23 cellular contexts compared by ENCODE assay signal in genomic region chrX:132034648-132035047, GRCh38. TPM values are rescaled to one million over a fixed set of nuclear protein-coding genes. Genes with fewer than 3 reads are reported as not detected.
DNase-seq lines count a peak whose midpoint lies in the region; ATAC-seq and TF ChIP-seq lines count a peak whose summit lies in the region.
"Had no signal": no experiment of that assay in that cellular context is flagged by ENCODE, and none has a peak within 500 bp of the region (broad histone marks: within the 10 kb centered on the region; RNA-seq: fewer than 3 reads in every experiment).

No MANE protein-coding gene starts in this region.

- no CpG with 5 or more reads among the region's 3 CpGs for WGBS in H9 (ENCODE audit: extremely low coverage, insufficient read length, low lambda C conversion rate)
- 76 to 83% (median 80%) methylated on average over 2 to 3 of the region's 3 CpGs for WGBS in spleen, 5 donors

- no peak overlapping the region for H3K14ac ChIP-seq in H9 (ENCODE audit: insufficient read depth, low read length)

- H4K20me1 ChIP-seq in H9 (ENCODE audit: control insufficient read depth, insufficient read depth, insufficient read length): no peaks in the 10 kb centered on the region

- H3K27me3 Mint-ChIP-seq in activated T-cell treated with anti-CD3 and anti-CD28 coated beads, Interleukin-2, amount 50 U/mL, for 72 hours (ENCODE audit: low read depth): peaks cover 24% of the 10 kb centered on the region
- H3K27me3 Mint-ChIP-seq in activated T-cell treated with anti-CD3 and anti-CD28 coated beads, Interleukin-2, amount 50 U/mL, for 24 hours: peaks cover 24% of the 10 kb centered on the region
- no peaks in the 10 kb centered on the region for H3K27me3 Mint-ChIP-seq in H9 (ENCODE audit: low read depth)
- no peaks in the 10 kb centered on the region for H3K27me3 Mint-ChIP-seq in T-helper 17 cell
- H3K27me3 Mint-ChIP-seq in stimulated activated memory B cell treated with anti-CD40 and anti-IgM and Interleukin-4, amounts not matched to agents 10 μg/mL and 1 μg/mL and 100 μg/mL, for 72 hours: no peaks in the 10 kb centered on the region

- no peak overlapping the region for H3T11ph ChIP-seq in H9 (ENCODE audit: low read length)

- no peak overlapping the region for H2BK20ac ChIP-seq in H9 (ENCODE audit: low read depth, low read length, poor library complexity, severe bottlenecking)

- H3K9me3 Mint-ChIP-seq in activated T-cell treated with anti-CD3 and anti-CD28 coated beads, Interleukin-2, amount 50 U/mL, for 72 hours: no peaks in the 10 kb centered on the region
- H3K9me3 Mint-ChIP-seq in activated T-cell treated with anti-CD3 and anti-CD28 coated beads, Interleukin-2, amount 50 U/mL, for 24 hours: no peaks in the 10 kb centered on the region
- H3K9me3 Mint-ChIP-seq in H9: no peaks in the 10 kb centered on the region
- no peaks in the 10 kb centered on the region for H3K9me3 Mint-ChIP-seq in stimulated activated memory B cell treated with anti-CD40 and anti-IgM and Interleukin-4, amounts not matched to agents 10 μg/mL and 1 μg/mL and 100 μg/mL, for 72 hours
- H3K9me3 Mint-ChIP-seq: activated T-helper 2 cell treated with anti-CD3 and anti-CD28 coated beads, Interferon-gamma antibody, Interleukin-2, Interleukin-4, amounts not matched to agents 10 μg/mL and 5 μg/mL and 100 μg/mL, durations not matched to agents 14 hours and 24 hours and 36 hours; T-cell had no signal

- no peak overlapping the region for H3K18ac ChIP-seq in H9 (ENCODE audit: insufficient read length, low read depth, low read length)

- H3K36me3 ChIP-seq in WERI-Rb-1: no peaks in the 10 kb centered on the region
- H3K36me3 ChIP-seq in spleen: no peaks in the 10 kb centered on the region
- H3K36me3 ChIP-seq: cardiac muscle cell, gastrocnemius medialis, neutrophil, thoracic aorta had no signal

- no peak for ATAC-seq in activated T-cell treated with anti-CD3 and anti-CD28 coated beads, Interleukin-2, amount 50 U/mL, for 72 hours (replicated peaks in 1 of 2)
- no peak for ATAC-seq in T-helper 17 cell
- ATAC-seq in stimulated activated memory B cell treated with anti-CD40 and anti-IgM and Interleukin-4, amounts not matched to agents 10 μg/mL and 1 μg/mL and 100 μg/mL, for 72 hours: no peak
- ATAC-seq in GM18520 (IDR thresholded peaks at IDR 0.05; ENCODE audit: unreplicated experiment): no peak
- ATAC-seq: gastrocnemius medialis, left colon, T-cell had no signal

- no peak overlapping the region for H4K91ac ChIP-seq in H9 (ENCODE audit: insufficient read length, low read depth, low read length)

- H3K4me3 Mint-ChIP-seq in activated T-cell treated with anti-CD3 and anti-CD28 coated beads, Interleukin-2, amount 50 U/mL, for 72 hours: peak overlapping the region; percentile 10 to 42
- no peak overlapping the region for H3K4me3 Mint-ChIP-seq in activated T-cell treated with anti-CD3 and anti-CD28 coated beads, Interleukin-2, amount 50 U/mL, for 24 hours
- H3K4me3 Mint-ChIP-seq in H9 (no peak overlapping the region), T-helper 17 cell (no peak overlapping the region)
- peak overlapping the region; percentile 50 for H3K4me3 Mint-ChIP-seq in stimulated activated memory B cell treated with anti-CD40 and anti-IgM and Interleukin-4, amounts not matched to agents 10 μg/mL and 1 μg/mL and 100 μg/mL, for 72 hours
- H3K4me3 Mint-ChIP-seq: T-cell had no signal

- H3K23me2 ChIP-seq in H9 (ENCODE audit: insufficient read length, low read depth, low read length, poor library complexity, severe bottlenecking): no peaks in the 10 kb centered on the region

- no peak overlapping the region for H3K27ac Mint-ChIP-seq in activated T-cell treated with anti-CD3 and anti-CD28 coated beads, Interleukin-2, amount 50 U/mL, for 72 hours
- no peak overlapping the region for H3K27ac Mint-ChIP-seq in activated T-cell treated with anti-CD3 and anti-CD28 coated beads, Interleukin-2, amount 50 U/mL, for 24 hours
- peak overlapping the region in 2 of 3 experiments; percentile 2 to 24; a peak in 2 of 7 replicates for H3K27ac Mint-ChIP-seq in H9
- H3K27ac Mint-ChIP-seq in T-helper 17 cell: peak overlapping the region; percentile 29
- H3K27ac Mint-ChIP-seq in stimulated activated memory B cell treated with anti-CD40 and anti-IgM and Interleukin-4, amounts not matched to agents 10 μg/mL and 1 μg/mL and 100 μg/mL, for 72 hours: peak overlapping the region; percentile 11
- H3K27ac Mint-ChIP-seq: activated T-helper 2 cell treated with anti-CD3 and anti-CD28 coated beads, Interferon-gamma antibody, Interleukin-2, Interleukin-4, amounts not matched to agents 10 μg/mL and 5 μg/mL and 100 μg/mL, durations not matched to agents 14 hours and 24 hours and 36 hours; T-cell had no signal

- H3K79me1 ChIP-seq in H9 (ENCODE audit: insufficient read depth, low read depth, low read length, poor library complexity, severe bottlenecking): peaks cover 3% of the 10 kb centered on the region

- H3K4me1 ChIP-seq in H9 (ENCODE audit: insufficient read depth, low read length): peaks cover 3% of the 10 kb centered on the region; the same call in 1 of the 2 replicates
- peaks cover 0 to 53% (median 0%) of the 10 kb centered on the region in 6 donors for H3K4me1 ChIP-seq in spleen
- H3K4me1 ChIP-seq: gastrocnemius medialis had no signal

- H3K27ac ChIP-seq in H9 (ENCODE audit: insufficient read length, low read depth, low read length) (no peak overlapping the region), WERI-Rb-1 (no peak overlapping the region), spleen (no peak overlapping the region)
- H3K27ac ChIP-seq: BLaER1 treated with 17β-estradiol and CSF1 and Interleukin-3, amounts not matched to agents 10 nM and 100 nM; cardiac muscle cell; dorsolateral prefrontal cortex; gastrocnemius medialis; GM23248; neutrophil; thoracic aorta had no signal

- H2AFZ ChIP-seq in H9 (ENCODE audit: low read length): no peak overlapping the region
- H2AFZ ChIP-seq: GM23248 had no signal

- H3K36me3 Mint-ChIP-seq in activated T-cell treated with anti-CD3 and anti-CD28 coated beads, Interleukin-2, amount 50 U/mL, for 72 hours (ENCODE audit: insufficient read depth in 2 of 2): peaks cover 0 to 2% of the 10 kb centered on the region in 2 donors
- H3K36me3 Mint-ChIP-seq in activated T-cell treated with anti-CD3 and anti-CD28 coated beads, Interleukin-2, amount 50 U/mL, for 24 hours (ENCODE audit: low read depth): peaks cover 17% of the 10 kb centered on the region
- H3K36me3 Mint-ChIP-seq in H9 (ENCODE audit: insufficient read depth in 1 of 3, low read depth in 3 of 3) (peaks cover 0 to 4% (median 0%) of the 10 kb centered on the region in 3 experiments; a peak in 3 of 7 replicates), T-helper 17 cell (ENCODE audit: low read depth) (no peaks in the 10 kb centered on the region)
- peaks cover 12% of the 10 kb centered on the region for H3K36me3 Mint-ChIP-seq in stimulated activated memory B cell treated with anti-CD40 and anti-IgM and Interleukin-4, amounts not matched to agents 10 μg/mL and 1 μg/mL and 100 μg/mL, for 72 hours

- no peak overlapping the region for H2BK12ac ChIP-seq in H9 (ENCODE audit: insufficient read length, low read depth, low read length)

- H3K4me3 ChIP-seq in WERI-Rb-1 (ENCODE audit: low read depth, low read length) (no peak overlapping the region), spleen (no peak overlapping the region)
- H3K4me3 ChIP-seq: BLaER1 treated with 17β-estradiol and CSF1 and Interleukin-3, amounts not matched to agents 10 nM and 100 nM; cardiac muscle cell; dorsolateral prefrontal cortex; gastrocnemius medialis; GM23248; thoracic aorta had no signal

- H3K4me2 ChIP-seq in H9 (ENCODE audit: insufficient read depth, insufficient read length, low read length): no peak overlapping the region

- no peak overlapping the region for H3K56ac ChIP-seq in H9 (ENCODE audit: insufficient read length, low read depth, low read length)

- H3K79me2 ChIP-seq in H9 (ENCODE audit: insufficient read depth, low read length): peaks cover 29% of the 10 kb centered on the region

- intact Hi-C loops in spleen (cut with DNase I; ENCODE audit: low total_unique reads): no loop called here

- peaks cover 60% of the 10 kb centered on the region for H3K4me1 Mint-ChIP-seq in activated T-cell treated with anti-CD3 and anti-CD28 coated beads, Interleukin-2, amount 50 U/mL, for 72 hours (ENCODE audit: low read depth)
- H3K4me1 Mint-ChIP-seq in activated T-cell treated with anti-CD3 and anti-CD28 coated beads, Interleukin-2, amount 50 U/mL, for 24 hours (ENCODE audit: low read depth): peaks cover 67% of the 10 kb centered on the region
- peaks cover 57 to 66% of the 10 kb centered on the region in 2 experiments for H3K4me1 Mint-ChIP-seq in H9
- H3K4me1 Mint-ChIP-seq in T-helper 17 cell: peaks cover 33% of the 10 kb centered on the region
- peaks cover 46% of the 10 kb centered on the region for H3K4me1 Mint-ChIP-seq in stimulated activated memory B cell treated with anti-CD40 and anti-IgM and Interleukin-4, amounts not matched to agents 10 μg/mL and 1 μg/mL and 100 μg/mL, for 72 hours

- H3K4ac ChIP-seq in H9 (ENCODE audit: low read depth, low read length): no peak overlapping the region

- no peak overlapping the region for H2BK120ac ChIP-seq in H9 (ENCODE audit: low read depth, low read length, poor library complexity, severe bottlenecking)

- H2AK5ac ChIP-seq in H9 (ENCODE audit: insufficient read length, low read length): no peak overlapping the region

- no peak overlapping the region for H3K9ac ChIP-seq in H9 (ENCODE audit: extremely low read depth, insufficient read length, low read length)
- H3K9ac ChIP-seq: BLaER1 treated with 17β-estradiol and CSF1 and Interleukin-3, amounts not matched to agents 10 nM and 100 nM; GM23248 had no signal

- no peak for DNase-seq in activated T-cell treated with anti-CD3 and anti-CD28 coated beads, Interleukin-2, amount 50 U/mL, for 72 hours
- no peak for DNase-seq in activated T-cell treated with anti-CD3 and anti-CD28 coated beads, Interleukin-2, amount 50 U/mL, for 24 hours
- DNase-seq in H9 (no peak), T-helper 17 cell (no peak), WERI-Rb-1 (no peak), spleen (no peak)
- DNase-seq: activated CD8-positive, alpha-beta memory T cell treated with anti-CD3 and anti-CD28 coated beads for 24 hours; amniotic stem cell; dorsolateral prefrontal cortex; gastrocnemius medialis; GM23248; Kasumi-1; left colon; NCI-H1092; NCI-H2081; T-cell had no signal

- no peak overlapping the region for H4K8ac ChIP-seq in H9 (replicated peaks; ENCODE audit: insufficient read length, low read depth, low read length)

- no peak overlapping the region for H4K5ac ChIP-seq in H9 (ENCODE audit: insufficient read length, low read depth, low read length)

- H3K23ac ChIP-seq in H9 (ENCODE audit: insufficient read length, low read depth, low read length): no peak overlapping the region

- TF ChIP-seq POLR2A in spleen (IDR thresholded peaks at IDR 0.05): no peak

- TF ChIP-seq CTCF in H9 (conservative IDR thresholded peaks at IDR 0.05): no peak
- no peak for TF ChIP-seq CTCF in WERI-Rb-1 (IDR thresholded peaks at IDR 0.05; ENCODE audit: low read depth, low read length)
- TF ChIP-seq CTCF in spleen (IDR thresholded peaks at IDR 0.05 in 8 of 11, conservative IDR thresholded peaks at IDR 0.05 in 3 of 11): no peak

- H2BK5ac ChIP-seq in H9 (ENCODE audit: insufficient read length, low read length): no peak overlapping the region

- no peak overlapping the region for H2BK15ac ChIP-seq in H9 (ENCODE audit: low read depth, low read length)

- H3K27me3 ChIP-seq in H9 (ENCODE audit: insufficient read depth, low read length) (no peaks in the 10 kb centered on the region), WERI-Rb-1 (ENCODE audit: insufficient read depth, low read depth, severe bottlenecking) (no peaks in the 10 kb centered on the region), spleen (replicated peaks in 1 of 7) (peaks cover 0 to 8% (median 0%) of the 10 kb centered on the region in 7 donors)
- H3K27me3 ChIP-seq: cardiac muscle cell, neutrophil had no signal

- H3K9me3 ChIP-seq in H9 (ENCODE audit: control insufficient read depth, low read depth, low read length) (no peaks in the 10 kb centered on the region), T-helper 17 cell (ENCODE audit: control insufficient read depth, low read length, poor library complexity, severe bottlenecking) (no peaks in the 10 kb centered on the region), WERI-Rb-1 (ENCODE audit: severe bottlenecking) (no peaks in the 10 kb centered on the region), spleen (no peaks in the 10 kb centered on the region)
- H3K9me3 ChIP-seq: BLaER1 treated with 17β-estradiol and CSF1 and Interleukin-3, amounts not matched to agents 10 nM and 100 nM; gastrocnemius medialis; neutrophil; thoracic aorta had no signal

RNA-seq across cellular contexts. Expression of gene STK26, which starts 11.5 kb away (rescaled TPM):
- total RNA-seq in activated T-cell treated with anti-CD3 and anti-CD28 coated beads, Interleukin-2, amount 50 U/mL, for 72 hours: 10 to 100 TPM; 57.9 to 73.4 TPM
- total RNA-seq in H9 (2021) (95.8 and 99.2 TPM in 2 replicates), T-helper 17 cell (10 to 100 TPM; 25.2 to 34.3 TPM), spleen (10 to 100 TPM; 13.4 to 21.0 (median 16.0) TPM)
- 10 to 100 TPM; 18.6 to 24.4 (median 22.3) TPM for polyA plus RNA-seq in spleen

Comparison
In these comparisons a context has a peak if more than half of its experiments do, and no peak if none do; other contexts are left out.
1. H3K4me3 Mint-ChIP-seq: peak in activated T-cell treated with anti-CD3 and anti-CD28 coated beads, Interleukin-2, amount 50 U/mL, for 72 hours (2 of 2) and stimulated activated memory B cell treated with anti-CD40 and anti-IgM and Interleukin-4, amounts not matched to agents 10 μg/mL and 1 μg/mL and 100 μg/mL, for 72 hours (single experiment); none in activated T-cell treated with anti-CD3 and anti-CD28 coated beads, Interleukin-2, amount 50 U/mL, for 24 hours (single experiment), H9 (0 of 2) and T-helper 17 cell (single experiment).
2. H3K27ac Mint-ChIP-seq: peak in H9 (2 of 3), T-helper 17 cell (single experiment) and stimulated activated memory B cell treated with anti-CD40 and anti-IgM and Interleukin-4, amounts not matched to agents 10 μg/mL and 1 μg/mL and 100 μg/mL, for 72 hours (single experiment); none in activated T-cell treated with anti-CD3 and anti-CD28 coated beads, Interleukin-2, amount 50 U/mL, for 72 hours (single experiment) and activated T-cell treated with anti-CD3 and anti-CD28 coated beads, Interleukin-2, amount 50 U/mL, for 24 hours (single experiment).